Comparison of ENCODE assay signal across 2 cellular contexts in genomic region chr2:213763963-213764362, GRCh38.
TF ChIP-seq lines count a peak whose summit lies in the region.

No MANE protein-coding gene starts in this region.

TF ChIP-seq in GM23338, 12 proteins besides CTCF, POLR2A, EP300 and RAD21 (continued from another document):
- TF ChIP-seq POLR2AphosphoS5 (IDR thresholded peaks at IDR 0.05; ENCODE audit: low read depth), result no peak
- TF ChIP-seq ZNF462 (CRISPR knock-in tag; IDR thresholded peaks at IDR 0.05), result no peak
- no peak for TF ChIP-seq REST (IDR thresholded peaks at IDR 0.05; ENCODE audit: unreplicated experiment)
- TF ChIP-seq CREB1 (CRISPR knock-in tag; IDR thresholded peaks at IDR 0.05; ENCODE audit: low read depth), result no peak
- TF ChIP-seq JUNB (IDR thresholded peaks at IDR 0.05; ENCODE audit: unreplicated experiment), result no peak
- no peak for TF ChIP-seq ETS1 (IDR thresholded peaks at IDR 0.05)
- no peak for TF ChIP-seq ZNF331 (CRISPR knock-in tag; IDR thresholded peaks at IDR 0.05; ENCODE audit: low read depth)
TF ChIP-seq in GM23338: peak in this region for 0.

TF ChIP-seq in K562, 482 proteins besides CTCF, POLR2A, EP300 and RAD21:
- TF ChIP-seq ATF3 (IDR thresholded peaks at IDR 0.05) (no peak), ATF3 (CRISPR knock-in tag; conservative IDR thresholded peaks at IDR 0.05) (no peak), C11orf30 (IDR thresholded peaks at IDR 0.05; ENCODE audit: low read depth) (0 out of 2 replicates have a peak, but pooled peaks have one; percentile 15), ZNF316 (IDR thresholded peaks at IDR 0.05) (peak; percentile 69), FOS (IDR thresholded peaks at IDR 0.05; ENCODE audit: extremely low read depth, insufficient read length) (no peak)
TF ChIP-seq in K562: peak in this region for 2.
